1 cellular context compared by ENCODE assay signal in the genomic region with DNA sequence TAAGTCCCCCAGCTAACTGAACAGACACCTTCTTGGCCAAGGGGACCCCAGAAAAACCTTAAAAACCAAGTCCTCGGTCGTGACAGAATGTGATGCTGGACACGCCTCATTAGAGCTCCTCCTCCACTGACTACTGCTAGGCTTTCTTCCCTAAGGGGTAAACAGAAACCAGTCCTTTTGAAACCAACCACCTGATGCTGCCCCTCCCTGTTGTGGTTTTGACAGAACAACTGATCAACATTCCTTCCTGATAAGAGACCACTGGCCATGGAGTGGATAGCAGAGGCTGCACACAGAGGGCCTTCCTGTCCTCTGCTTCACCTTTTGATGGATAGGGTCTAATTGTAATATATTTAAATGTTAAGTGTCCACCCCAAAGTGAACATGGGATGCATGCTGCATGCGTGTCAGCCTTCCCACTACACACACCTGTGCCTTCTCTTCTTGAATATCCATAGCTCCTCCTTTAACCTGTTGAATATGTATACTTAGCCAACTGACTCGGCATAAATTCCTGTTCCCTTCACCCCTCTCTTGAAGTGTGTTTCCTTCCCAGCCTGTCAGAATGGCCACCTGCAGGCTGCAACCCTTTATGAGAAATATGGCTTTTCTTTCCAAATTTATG.
A peak's percentile ranks its signal among the peaks of the same experiment; 100 is the strongest.
TF ChIP-seq lines count a peak whose summit lies in the region.

No MANE protein-coding gene starts in this region.

TF ChIP-seq in HepG2, 621 proteins besides CTCF, POLR2A, EP300 and RAD21:
- TF ChIP-seq MAFK (conservative IDR thresholded peaks at IDR 0.05 in 1 of 2, IDR thresholded peaks at IDR 0.05 in 1 of 2; ENCODE audit: low read length in 2 of 2) (peak; percentile 27 to 62), ISX (CRISPR knock-in tag; conservative IDR thresholded peaks at IDR 0.05) (no peak), NR1H2 (CRISPR knock-in tag; IDR thresholded peaks at IDR 0.05; ENCODE audit: borderline replicate concordance, low read depth) (no peak), MAFF (IDR thresholded peaks at IDR 0.05; ENCODE audit: low read depth, low read length) (0 out of 2 replicates have a peak, but pooled peaks have one; percentile 27)
